Comparison of ENCODE assay signal across 1 cellular context in genomic region chr20:25508083-25508770, GRCh38.
A peak's percentile ranks its signal among the peaks of the same experiment; 100 is the strongest.
TF ChIP-seq lines count a peak whose summit lies in the region.

No MANE protein-coding gene starts in this region.

TF ChIP-seq in HepG2, 621 proteins besides CTCF, POLR2A, EP300 and RAD21 (continued from another document and continues in another):
- TF ChIP-seq, protein P1, sequence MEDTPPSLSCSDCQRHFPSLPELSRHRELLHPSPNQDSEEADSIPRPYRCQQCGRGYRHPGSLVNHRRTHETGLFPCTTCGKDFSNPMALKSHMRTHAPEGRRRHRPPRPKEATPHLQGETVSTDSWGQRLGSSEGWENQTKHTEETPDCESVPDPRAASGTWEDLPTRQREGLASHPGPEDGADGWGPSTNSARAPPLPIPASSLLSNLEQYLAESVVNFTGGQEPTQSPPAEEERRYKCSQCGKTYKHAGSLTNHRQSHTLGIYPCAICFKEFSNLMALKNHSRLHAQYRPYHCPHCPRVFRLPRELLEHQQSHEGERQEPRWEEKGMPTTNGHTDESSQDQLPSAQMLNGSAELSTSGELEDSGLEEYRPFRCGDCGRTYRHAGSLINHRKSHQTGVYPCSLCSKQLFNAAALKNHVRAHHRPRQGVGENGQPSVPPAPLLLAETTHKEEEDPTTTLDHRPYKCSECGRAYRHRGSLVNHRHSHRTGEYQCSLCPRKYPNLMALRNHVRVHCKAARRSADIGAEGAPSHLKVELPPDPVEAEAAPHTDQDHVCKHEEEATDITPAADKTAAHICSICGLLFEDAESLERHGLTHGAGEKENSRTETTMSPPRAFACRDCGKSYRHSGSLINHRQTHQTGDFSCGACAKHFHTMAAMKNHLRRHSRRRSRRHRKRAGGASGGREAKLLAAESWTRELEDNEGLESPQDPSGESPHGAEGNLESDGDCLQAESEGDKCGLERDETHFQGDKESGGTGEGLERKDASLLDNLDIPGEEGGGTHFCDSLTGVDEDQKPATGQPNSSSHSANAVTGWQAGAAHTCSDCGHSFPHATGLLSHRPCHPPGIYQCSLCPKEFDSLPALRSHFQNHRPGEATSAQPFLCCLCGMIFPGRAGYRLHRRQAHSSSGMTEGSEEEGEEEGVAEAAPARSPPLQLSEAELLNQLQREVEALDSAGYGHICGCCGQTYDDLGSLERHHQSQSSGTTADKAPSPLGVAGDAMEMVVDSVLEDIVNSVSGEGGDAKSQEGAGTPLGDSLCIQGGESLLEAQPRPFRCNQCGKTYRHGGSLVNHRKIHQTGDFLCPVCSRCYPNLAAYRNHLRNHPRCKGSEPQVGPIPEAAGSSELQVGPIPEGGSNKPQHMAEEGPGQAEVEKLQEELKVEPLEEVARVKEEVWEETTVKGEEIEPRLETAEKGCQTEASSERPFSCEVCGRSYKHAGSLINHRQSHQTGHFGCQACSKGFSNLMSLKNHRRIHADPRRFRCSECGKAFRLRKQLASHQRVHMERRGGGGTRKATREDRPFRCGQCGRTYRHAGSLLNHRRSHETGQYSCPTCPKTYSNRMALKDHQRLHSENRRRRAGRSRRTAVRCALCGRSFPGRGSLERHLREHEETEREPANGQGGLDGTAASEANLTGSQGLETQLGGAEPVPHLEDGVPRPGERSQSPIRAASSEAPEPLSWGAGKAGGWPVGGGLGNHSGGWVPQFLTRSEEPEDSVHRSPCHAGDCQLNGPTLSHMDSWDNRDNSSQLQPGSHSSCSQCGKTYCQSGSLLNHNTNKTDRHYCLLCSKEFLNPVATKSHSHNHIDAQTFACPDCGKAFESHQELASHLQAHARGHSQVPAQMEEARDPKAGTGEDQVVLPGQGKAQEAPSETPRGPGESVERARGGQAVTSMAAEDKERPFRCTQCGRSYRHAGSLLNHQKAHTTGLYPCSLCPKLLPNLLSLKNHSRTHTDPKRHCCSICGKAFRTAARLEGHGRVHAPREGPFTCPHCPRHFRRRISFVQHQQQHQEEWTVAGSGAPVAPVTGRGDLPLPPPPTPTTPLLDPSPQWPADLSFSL (CRISPR knock-in tag; IDR thresholded peaks at IDR 0.05): no peak
- peak; percentile 98 for TF ChIP-seq KDM3A (CRISPR knock-in tag; IDR thresholded peaks at IDR 0.05; ENCODE audit: low read depth)
- TF ChIP-seq, protein P2, sequence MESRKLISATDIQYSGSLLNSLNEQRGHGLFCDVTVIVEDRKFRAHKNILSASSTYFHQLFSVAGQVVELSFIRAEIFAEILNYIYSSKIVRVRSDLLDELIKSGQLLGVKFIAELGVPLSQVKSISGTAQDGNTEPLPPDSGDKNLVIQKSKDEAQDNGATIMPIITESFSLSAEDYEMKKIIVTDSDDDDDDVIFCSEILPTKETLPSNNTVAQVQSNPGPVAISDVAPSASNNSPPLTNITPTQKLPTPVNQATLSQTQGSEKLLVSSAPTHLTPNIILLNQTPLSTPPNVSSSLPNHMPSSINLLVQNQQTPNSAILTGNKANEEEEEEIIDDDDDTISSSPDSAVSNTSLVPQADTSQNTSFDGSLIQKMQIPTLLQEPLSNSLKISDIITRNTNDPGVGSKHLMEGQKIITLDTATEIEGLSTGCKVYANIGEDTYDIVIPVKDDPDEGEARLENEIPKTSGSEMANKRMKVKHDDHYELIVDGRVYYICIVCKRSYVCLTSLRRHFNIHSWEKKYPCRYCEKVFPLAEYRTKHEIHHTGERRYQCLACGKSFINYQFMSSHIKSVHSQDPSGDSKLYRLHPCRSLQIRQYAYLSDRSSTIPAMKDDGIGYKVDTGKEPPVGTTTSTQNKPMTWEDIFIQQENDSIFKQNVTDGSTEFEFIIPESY (CRISPR knock-in tag; IDR thresholded peaks at IDR 0.05): peak; percentile 87
- TF ChIP-seq SNAPC2 (CRISPR knock-in tag; IDR thresholded peaks at IDR 0.05): peak; percentile 93; the same call in 1 of the 2 replicates
- TF ChIP-seq IKZF4 (CRISPR knock-in tag; IDR thresholded peaks at IDR 0.05; ENCODE audit: borderline replicate concordance, low read depth, not compliant biosample characterization): no peak
- TF ChIP-seq MXD3 (CRISPR knock-in tag; IDR thresholded peaks at IDR 0.05): no peak
- no peak for TF ChIP-seq ATM (IDR thresholded peaks at IDR 0.05; ENCODE audit: borderline replicate concordance)
- peak; percentile 53; the same call in 1 of the 2 replicates for TF ChIP-seq SMAD9 (CRISPR knock-in tag; IDR thresholded peaks at IDR 0.05)
- peak; percentile 80; the same call in 1 of the 2 replicates for TF ChIP-seq WIZ (CRISPR knock-in tag; IDR thresholded peaks at IDR 0.05)
- TF ChIP-seq SRSF9 (IDR thresholded peaks at IDR 0.05; ENCODE audit: borderline replicate concordance, insufficient read depth, low read depth, low read length, poor library complexity, severe bottlenecking): no peak
- peak; percentile 88; the same call in 1 of the 2 replicates for TF ChIP-seq ZNF276 (CRISPR knock-in tag; IDR thresholded peaks at IDR 0.05; ENCODE audit: low read depth)
- no peak for TF ChIP-seq PAF1 (CRISPR knock-in tag; IDR thresholded peaks at IDR 0.05)
- TF ChIP-seq ZNF607 (CRISPR knock-in tag; IDR thresholded peaks at IDR 0.05; ENCODE audit: borderline replicate concordance): peak; percentile 94; the same call in 1 of the 2 replicates
- TF ChIP-seq ZNF652 (CRISPR knock-in tag; IDR thresholded peaks at IDR 0.05; ENCODE audit: borderline replicate concordance, low read depth): peak; percentile 68; the same call in 1 of the 2 replicates
- TF ChIP-seq ZNF510 (CRISPR knock-in tag; IDR thresholded peaks at IDR 0.05; ENCODE audit: low read depth): peak; percentile 92; the same call in 1 of the 2 replicates
- TF ChIP-seq, protein P3, sequence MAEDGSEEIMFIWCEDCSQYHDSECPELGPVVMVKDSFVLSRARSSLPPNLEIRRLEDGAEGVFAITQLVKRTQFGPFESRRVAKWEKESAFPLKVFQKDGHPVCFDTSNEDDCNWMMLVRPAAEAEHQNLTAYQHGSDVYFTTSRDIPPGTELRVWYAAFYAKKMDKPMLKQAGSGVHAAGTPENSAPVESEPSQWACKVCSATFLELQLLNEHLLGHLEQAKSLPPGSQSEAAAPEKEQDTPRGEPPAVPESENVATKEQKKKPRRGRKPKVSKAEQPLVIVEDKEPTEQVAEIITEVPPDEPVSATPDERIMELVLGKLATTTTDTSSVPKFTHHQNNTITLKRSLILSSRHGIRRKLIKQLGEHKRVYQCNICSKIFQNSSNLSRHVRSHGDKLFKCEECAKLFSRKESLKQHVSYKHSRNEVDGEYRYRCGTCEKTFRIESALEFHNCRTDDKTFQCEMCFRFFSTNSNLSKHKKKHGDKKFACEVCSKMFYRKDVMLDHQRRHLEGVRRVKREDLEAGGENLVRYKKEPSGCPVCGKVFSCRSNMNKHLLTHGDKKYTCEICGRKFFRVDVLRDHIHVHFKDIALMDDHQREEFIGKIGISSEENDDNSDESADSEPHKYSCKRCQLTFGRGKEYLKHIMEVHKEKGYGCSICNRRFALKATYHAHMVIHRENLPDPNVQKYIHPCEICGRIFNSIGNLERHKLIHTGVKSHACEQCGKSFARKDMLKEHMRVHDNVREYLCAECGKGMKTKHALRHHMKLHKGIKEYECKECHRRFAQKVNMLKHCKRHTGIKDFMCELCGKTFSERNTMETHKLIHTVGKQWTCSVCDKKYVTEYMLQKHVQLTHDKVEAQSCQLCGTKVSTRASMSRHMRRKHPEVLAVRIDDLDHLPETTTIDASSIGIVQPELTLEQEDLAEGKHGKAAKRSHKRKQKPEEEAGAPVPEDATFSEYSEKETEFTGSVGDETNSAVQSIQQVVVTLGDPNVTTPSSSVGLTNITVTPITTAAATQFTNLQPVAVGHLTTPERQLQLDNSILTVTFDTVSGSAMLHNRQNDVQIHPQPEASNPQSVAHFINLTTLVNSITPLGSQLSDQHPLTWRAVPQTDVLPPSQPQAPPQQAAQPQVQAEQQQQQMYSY (CRISPR knock-in tag; IDR thresholded peaks at IDR 0.05): 0 out of 2 replicates have a peak, but pooled peaks have one; percentile 25
- TF ChIP-seq, protein P4, sequence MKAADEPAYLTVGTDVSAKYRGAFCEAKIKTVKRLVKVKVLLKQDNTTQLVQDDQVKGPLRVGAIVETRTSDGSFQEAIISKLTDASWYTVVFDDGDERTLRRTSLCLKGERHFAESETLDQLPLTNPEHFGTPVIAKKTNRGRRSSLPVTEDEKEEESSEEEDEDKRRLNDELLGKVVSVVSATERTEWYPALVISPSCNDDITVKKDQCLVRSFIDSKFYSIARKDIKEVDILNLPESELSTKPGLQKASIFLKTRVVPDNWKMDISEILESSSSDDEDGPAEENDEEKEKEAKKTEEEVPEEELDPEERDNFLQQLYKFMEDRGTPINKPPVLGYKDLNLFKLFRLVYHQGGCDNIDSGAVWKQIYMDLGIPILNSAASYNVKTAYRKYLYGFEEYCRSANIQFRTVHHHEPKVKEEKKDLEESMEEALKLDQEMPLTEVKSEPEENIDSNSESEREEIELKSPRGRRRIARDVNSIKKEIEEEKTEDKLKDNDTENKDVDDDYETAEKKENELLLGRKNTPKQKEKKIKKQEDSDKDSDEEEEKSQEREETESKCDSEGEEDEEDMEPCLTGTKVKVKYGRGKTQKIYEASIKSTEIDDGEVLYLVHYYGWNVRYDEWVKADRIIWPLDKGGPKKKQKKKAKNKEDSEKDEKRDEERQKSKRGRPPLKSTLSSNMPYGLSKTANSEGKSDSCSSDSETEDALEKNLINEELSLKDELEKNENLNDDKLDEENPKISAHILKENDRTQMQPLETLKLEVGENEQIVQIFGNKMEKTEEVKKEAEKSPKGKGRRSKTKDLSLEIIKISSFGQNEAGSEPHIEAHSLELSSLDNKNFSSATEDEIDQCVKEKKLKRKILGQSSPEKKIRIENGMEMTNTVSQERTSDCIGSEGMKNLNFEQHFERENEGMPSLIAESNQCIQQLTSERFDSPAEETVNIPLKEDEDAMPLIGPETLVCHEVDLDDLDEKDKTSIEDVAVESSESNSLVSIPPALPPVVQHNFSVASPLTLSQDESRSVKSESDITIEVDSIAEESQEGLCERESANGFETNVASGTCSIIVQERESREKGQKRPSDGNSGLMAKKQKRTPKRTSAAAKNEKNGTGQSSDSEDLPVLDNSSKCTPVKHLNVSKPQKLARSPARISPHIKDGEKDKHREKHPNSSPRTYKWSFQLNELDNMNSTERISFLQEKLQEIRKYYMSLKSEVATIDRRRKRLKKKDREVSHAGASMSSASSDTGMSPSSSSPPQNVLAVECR (CRISPR knock-in tag; IDR thresholded peaks at IDR 0.05; ENCODE audit: borderline replicate concordance): peak; percentile 97
- TF ChIP-seq KLF9 (CRISPR knock-in tag; IDR thresholded peaks at IDR 0.05; ENCODE audit: low read depth): peak; percentile 79; the same call in 1 of the 2 replicates
- TF ChIP-seq ZMYM3 (CRISPR knock-in tag; IDR thresholded peaks at IDR 0.05): peak; percentile 94
- no peak for TF ChIP-seq EZH2 (conservative IDR thresholded peaks at IDR 0.05; ENCODE audit: low read depth, low read length)
- TF ChIP-seq ZFP37 (CRISPR knock-in tag; IDR thresholded peaks at IDR 0.05; ENCODE audit: borderline replicate concordance): peak; percentile 96; the same call in 1 of the 2 replicates
- peak; percentile 96 for TF ChIP-seq HINFP (CRISPR knock-in tag; IDR thresholded peaks at IDR 0.05; ENCODE audit: low read depth)
- TF ChIP-seq ZNF850 (CRISPR knock-in tag; conservative IDR thresholded peaks at IDR 0.05): no peak
- TF ChIP-seq ZNF503 (CRISPR knock-in tag; IDR thresholded peaks at IDR 0.05): peak; percentile 96
- TF ChIP-seq ZSCAN22 (CRISPR knock-in tag; IDR thresholded peaks at IDR 0.05): no peak
- peak; percentile 29 for TF ChIP-seq ZNF883 (CRISPR knock-in tag; IDR thresholded peaks at IDR 0.05; ENCODE audit: not compliant biosample characterization)
- TF ChIP-seq, protein P5, sequence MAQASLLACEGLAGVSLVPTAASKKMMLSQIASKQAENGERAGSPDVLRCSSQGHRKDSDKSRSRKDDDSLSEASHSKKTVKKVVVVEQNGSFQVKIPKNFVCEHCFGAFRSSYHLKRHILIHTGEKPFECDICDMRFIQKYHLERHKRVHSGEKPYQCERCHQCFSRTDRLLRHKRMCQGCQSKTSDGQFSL (CRISPR knock-in tag; IDR thresholded peaks at IDR 0.05): no peak; the same call in 1 of the 2 replicates
